In genomic region chr1:32761253-32761877, GRCh38 we compare ENCODE assay signal across 9 cellular contexts. TPM values are rescaled to one million over a fixed set of nuclear protein-coding genes. Genes with fewer than 3 reads are reported as not detected.
DNase-seq lines count a peak whose midpoint lies in the region; ATAC-seq, FAIRE-seq and TF ChIP-seq lines count a peak whose summit lies in the region.
"Had no signal": no experiment of that assay in that cellular context is flagged by ENCODE, and none has a peak within 500 bp of the region (broad histone marks: within the 10 kb centered on the region; RNA-seq: fewer than 3 reads in every experiment).

No MANE protein-coding gene starts in this region.

- H3K79me2 ChIP-seq in HCT116 (ENCODE audit: insufficient read depth, low read length): peaks cover 72% of the 10 kb centered on the region
- peaks cover 35% of the 10 kb centered on the region for H3K79me2 ChIP-seq in HepG2 (ENCODE audit: insufficient read depth, low read length)

- RAD21 ChIA-PET in HCT116 (lab: Charles Lee; ENCODE audit: low non-redundant PET in 1 of 2, low total read pairs in 2 of 2, uncharacterized antibody in 2 of 2, unreplicated experiment in 2 of 2): interaction anchor here (0.7 to 1.9 kb wide), 3 partner anchors 14 to 49 kb away, joined by 3 to 9 read pairs (median 5); no protein-coding TSS in a partner anchor

- no peaks in the 10 kb centered on the region for H4K20me1 ChIP-seq in HCT116 (ENCODE audit: insufficient read depth)
- no peaks in the 10 kb centered on the region for H4K20me1 ChIP-seq in HepG2 (ENCODE audit: insufficient read depth, low read length)

- H3K9ac ChIP-seq in HCT116 (ENCODE audit: low read length) (peak overlapping the region; percentile 76), HepG2 (ENCODE audit: insufficient read depth, low read depth, low read length) (no peak overlapping the region)

- H3K36me3 ChIP-seq in HCT116 (ENCODE audit: control insufficient read depth in 1 of 2, insufficient read depth in 2 of 2, low read length in 2 of 2): peaks cover 0 to 4% of the 10 kb centered on the region in 2 experiments; a peak in 1 of 4 replicates
- no peaks in the 10 kb centered on the region; a peak in 1 of 5 replicates for H3K36me3 ChIP-seq in HepG2 (replicated peaks in 1 of 2; ENCODE audit: control insufficient read depth in 1 of 2, insufficient read depth in 2 of 2, low read length in 2 of 2)
- no peaks in the 10 kb centered on the region for H3K36me3 ChIP-seq in upper lobe of right lung
- no peaks in the 10 kb centered on the region for H3K36me3 ChIP-seq in testis (ENCODE audit: low read depth, missing control alignments)
- H3K36me3 ChIP-seq: gastrocnemius medialis had no signal

- no peak overlapping the region for H2AFZ ChIP-seq in HCT116 (ENCODE audit: low read depth, low read length, poor library complexity, severe bottlenecking)
- no peak overlapping the region for H2AFZ ChIP-seq in HepG2 (ENCODE audit: low read length)

- H3K9me3 Mint-ChIP-seq in activated naive CD8-positive, alpha-beta T cell treated with anti-CD3 and anti-CD28 coated beads for 36 hours: no peaks in the 10 kb centered on the region

- no peaks in the 10 kb centered on the region for H3K27me3 Mint-ChIP-seq in activated naive CD8-positive, alpha-beta T cell treated with anti-CD3 and anti-CD28 coated beads for 36 hours

- H3K4me1 ChIP-seq in HCT116 (ENCODE audit: control insufficient read depth in 1 of 2, insufficient read depth in 2 of 2, low read length in 2 of 2) (peaks cover 88 to 99% of the 10 kb centered on the region in 2 experiments), HepG2 (ENCODE audit: insufficient read depth, low read length) (peaks cover 62% of the 10 kb centered on the region), upper lobe of right lung (peaks cover 42% of the 10 kb centered on the region), testis (peaks cover 38% of the 10 kb centered on the region)

- H3K9me3 ChIP-seq in HCT116 (ENCODE audit: control insufficient read depth in 1 of 2, insufficient read depth in 1 of 2, low read depth in 1 of 2, low read length in 2 of 2) (no peaks in the 10 kb centered on the region), HepG2 (ENCODE audit: low read length) (no peaks in the 10 kb centered on the region), upper lobe of right lung (no peaks in the 10 kb centered on the region), testis (no peaks in the 10 kb centered on the region)
- H3K9me3 ChIP-seq: gastrocnemius medialis had no signal

- CTCF ChIA-PET in HCT116 (lab: Charles Lee): interaction anchor here (1.1 to 2.6 kb wide), 3 partner anchors 12 to 49 kb away, joined by 3 to 20 read pairs (median 11); no protein-coding TSS in a partner anchor
- CTCF ChIA-PET in HepG2 (lab: Yijun Ruan, JAX; ENCODE audit: low intra/inter-chr PET ratio, low total read pairs): interaction anchor here (1.1 kb wide), 1 partner anchor 50 kb away, joined by 3 read pairs; no protein-coding TSS in a partner anchor

- no peak for TF ChIP-seq CTCF in HCT116 (IDR thresholded peaks at IDR 0.05 in 2 of 3, conservative IDR thresholded peaks at IDR 0.05 in 1 of 3; ENCODE audit: borderline replicate concordance in 1 of 3, insufficient read depth in 1 of 3, low read depth in 2 of 3, low read length in 2 of 3)
- no peak for TF ChIP-seq CTCF in HepG2 (CRISPR knock-in tag; IDR thresholded peaks at IDR 0.05)
- TF ChIP-seq CTCF in upper lobe of right lung (IDR thresholded peaks at IDR 0.05): no peak
- TF ChIP-seq CTCF in testis (IDR thresholded peaks at IDR 0.05): no peak

- peaks cover 20% of the 10 kb centered on the region for H3K4me1 Mint-ChIP-seq in activated naive CD8-positive, alpha-beta T cell treated with anti-CD3 and anti-CD28 coated beads for 36 hours

- H3K4me3 ChIP-seq in HCT116 (replicated peaks in 1 of 2; ENCODE audit: low read depth in 1 of 2, low read length in 2 of 2): peak overlapping the region; percentile 48 to 55
- H3K4me3 ChIP-seq in HepG2 (replicated peaks in 1 of 3; ENCODE audit: insufficient read depth in 1 of 3, low read depth in 2 of 3, low read length in 3 of 3): no peak overlapping the region
- H3K4me3 ChIP-seq in upper lobe of right lung: no peak overlapping the region
- H3K4me3 ChIP-seq in testis: no peak overlapping the region
- H3K4me3 ChIP-seq: gastrocnemius medialis had no signal

- H3K27me3 ChIP-seq in HCT116 (ENCODE audit: insufficient read depth, low read length): no peaks in the 10 kb centered on the region
- H3K27me3 ChIP-seq in HepG2 (ENCODE audit: control insufficient read depth in 1 of 2, insufficient read depth in 2 of 2, low read length in 2 of 2): no peaks in the 10 kb centered on the region
- no peaks in the 10 kb centered on the region for H3K27me3 ChIP-seq in upper lobe of right lung
- no peaks in the 10 kb centered on the region for H3K27me3 ChIP-seq in testis
- H3K27me3 ChIP-seq: gastrocnemius medialis had no signal

- WGBS in HepG2 (ENCODE audit: low lambda C conversion rate): 81% methylated on average over 10 of the region's 10 CpGs
- WGBS in testis, 2 donors: 53 to 54% methylated on average over 9 to 10 of the region's 10 CpGs

- ATAC-seq in HCT116: peak; percentile 31
- ATAC-seq in HepG2: no peak
- ATAC-seq in upper lobe of right lung: peak; percentile 5

- H3K4me2 ChIP-seq in HCT116 (ENCODE audit: low read length): peak overlapping the region; percentile 90
- 0 out of 2 replicates have a peak overlapping the region, but pooled peaks have one; percentile 77 for H3K4me2 ChIP-seq in HepG2 (ENCODE audit: low read depth, low read length)

- intact Hi-C loops in HCT116 (cut with micrococcal nuclease): loop anchor here (5.0 kb wide), 2 partner anchors 44 to 109 kb away; partner anchors contain the start of genes RBBP4 and ZBTB8OS
- intact Hi-C loops in HepG2 (cut with micrococcal nuclease; ENCODE audit: unreplicated experiment): loop anchor here (5.0 kb wide), 1 partner anchor 44 kb away; no protein-coding TSS in a partner anchor
- intact Hi-C loops in upper lobe of right lung (cut with DNase I): no loop called here
- intact Hi-C loops in testis (cut with DNase I; ENCODE audit: low total_unique reads): no loop called here

- TF ChIP-seq EP300 in HepG2 (IDR thresholded peaks at IDR 0.05; ENCODE audit: low read depth in 2 of 2, low read length in 2 of 2) (no peak), HepG2 (CRISPR knock-in tag; IDR thresholded peaks at IDR 0.05; ENCODE audit: borderline replicate concordance) (no peak)

- peak overlapping the region; percentile 49 for H3K27ac Mint-ChIP-seq in activated naive CD8-positive, alpha-beta T cell treated with anti-CD3 and anti-CD28 coated beads for 36 hours

- H3K9me2 ChIP-seq in HCT116 (ENCODE audit: insufficient read depth): no peaks in the 10 kb centered on the region

- in situ Hi-C loops in ACHN (cut with HindIII; ENCODE audit: low pct_ligation_motif_present, low pct_unique_long_range_greater_than_20kb, low sequenced_read_pairs) (no loop called here), HepG2 (cut with HindIII; ENCODE audit: extremely low pct_ligation_motif_present, low pct_unique_long_range_greater_than_20kb) (no loop called here)

- BruUV-seq in HCT116 (replicated peaks; lab: Mats Ljungman, UMichigan): no TSS peak
- no TSS peak for BruUV-seq in HepG2 (replicated peaks; lab: Mats Ljungman, UMichigan)

- TF ChIP-seq POLR2A in HCT116 (IDR thresholded peaks at IDR 0.05; ENCODE audit: borderline replicate concordance, extremely low read depth, insufficient read depth, insufficient read length) (no peak), HepG2 (IDR thresholded peaks at IDR 0.05; ENCODE audit: insufficient read depth in 1 of 2, low read depth in 2 of 2, low read length in 2 of 2) (no peak), testis (IDR thresholded peaks at IDR 0.05) (no peak)

- no peak for FAIRE-seq in HepG2 (lab: Jason Lieb, UNC)

- no peak overlapping the region for H3K4me3 Mint-ChIP-seq in activated naive CD8-positive, alpha-beta T cell treated with anti-CD3 and anti-CD28 coated beads for 36 hours

- H3K36me3 Mint-ChIP-seq in activated naive CD8-positive, alpha-beta T cell treated with anti-CD3 and anti-CD28 coated beads for 36 hours: no peaks in the 10 kb centered on the region

- TF ChIP-seq RAD21 in HCT116 (IDR thresholded peaks at IDR 0.05; ENCODE audit: low read depth): no peak
- TF ChIP-seq RAD21 in HepG2 (CRISPR knock-in tag; IDR thresholded peaks at IDR 0.05): no peak

- POLR2A ChIA-PET in HCT116 (lab: Charles Lee): interaction anchor here (0.7 to 2.7 kb wide), 4 partner anchors 12 to 1982 kb away, joined by 3 to 11 read pairs (median 4); no protein-coding TSS in a partner anchor
- POLR2A ChIA-PET in HepG2 (lab: Yijun Ruan, JAX): interaction anchor here (1.1 to 1.5 kb wide), 3 partner anchors 12 to 66 kb away, joined by 3 to 6 read pairs (median 3); a partner anchor contains a TSS

- H3K27ac ChIP-seq in HCT116 (ENCODE audit: low read depth, low read length) (peak overlapping the region; percentile 98), HepG2 (ENCODE audit: extremely low read length, insufficient read depth, low read length) (peak overlapping the region; percentile 92), upper lobe of right lung (peak overlapping the region; percentile 85), testis (no peak overlapping the region)
- H3K27ac ChIP-seq: gastrocnemius medialis had no signal

- peak; percentile 55 for DNase-seq in ACHN
- DNase-seq in HCT116 (ENCODE audit: low read depth, low spot score): peak; percentile 66
- DNase-seq in activated naive CD8-positive, alpha-beta T cell treated with anti-CD3 and anti-CD28 coated beads for 36 hours: peak; percentile 43
- DNase-seq in HepG2 (ENCODE audit: low spot score): no peak
- peak; percentile 80 for DNase-seq in upper lobe of right lung
- no peak for DNase-seq in NCI-H187 (lab: John Stamatoyannopoulos, UW)
- DNase-seq in testis: no peak
- no peak for DNase-seq in effector CD4-positive, alpha-beta T cell
- DNase-seq: gastrocnemius medialis had no signal

RNA-seq across cellular contexts. Expression of gene YARS1, which starts 55.8 kb away (rescaled TPM):
- total RNA-seq in HCT116 (2021; ENCODE audit: unreplicated experiment) (244 TPM), HepG2 (2016; rRNA removed; fragmentation: Illumina TruSeq; extraction: Trizol) (102 and 113 TPM in 2 replicates), upper lobe of right lung (111 TPM), testis (10 to 100 TPM; 79.8 to 96.6 TPM)
- polyA plus RNA-seq in HCT116 (2012): 180 and 210 TPM in 2 replicates
- 100 to 1,000 TPM; 250 to 267 TPM for total RNA-seq in activated naive CD8-positive, alpha-beta T cell treated with anti-CD3 and anti-CD28 coated beads for 36 hours
- 36.6 and 40.5 TPM in 2 replicates for total RNA-seq in HepG2 (2016; cell fraction: cytosol; rRNA removed; fragmentation: Illumina TruSeq; extraction: Trizol; ENCODE audit: low read depth)
- 96.0 and 117 TPM in 2 replicates for total RNA-seq in HepG2 (2016; cell fraction: insoluble cytoplasmic fraction; rRNA removed; fragmentation: Illumina TruSeq; extraction: Trizol)
- total RNA-seq in HepG2 (2016; cell fraction: membrane; rRNA removed; fragmentation: Illumina TruSeq; extraction: Trizol): 43.4 and 44.4 TPM in 2 replicates
- 70.7 and 78.7 TPM in 2 replicates for total RNA-seq in HepG2 (2016; cell fraction: nucleus; rRNA removed; fragmentation: Illumina TruSeq; extraction: Trizol)
- polyA plus RNA-seq in HepG2 (2011; rRNA removed) (50.1 and 52.2 TPM in 2 replicates), testis (ENCODE audit: insufficient read depth, low read depth, low replicate concordance) (110 TPM)
- polyA plus RNA-seq in HepG2 (2011; cell fraction: cytosol; rRNA removed): 32.2 and 38.5 TPM in 2 replicates
- 91.6 and 121 TPM in 2 replicates for polyA plus RNA-seq in HepG2 (2011; cell fraction: nucleus; rRNA removed)
- polyA plus RNA-seq in HepG2 (2012): 124 and 158 TPM in 2 replicates
- polyA plus RNA-seq in HepG2 (2016; cell fraction: cytosol; fragmentation: Illumina TruSeq; extraction: Trizol; ENCODE audit: low read depth): 11.8 and 14.3 TPM in 2 replicates
- 83.4 and 91.9 TPM in 2 replicates for polyA plus RNA-seq in HepG2 (2016; cell fraction: insoluble cytoplasmic fraction; fragmentation: Illumina TruSeq; extraction: Trizol; ENCODE audit: low read depth)
- 20.7 and 20.8 TPM in 2 replicates for polyA plus RNA-seq in HepG2 (2016; cell fraction: membrane; fragmentation: Illumina TruSeq; extraction: Trizol; ENCODE audit: low read depth)
- polyA plus RNA-seq in HepG2 (2016; cell fraction: nucleus; fragmentation: Illumina TruSeq; extraction: Trizol; ENCODE audit: insufficient read depth, low read depth): 117 TPM in 2 replicates
- 68.0 and 103 TPM in 2 replicates for polyA minus RNA-seq in HepG2 (2011; rRNA and poly(A)+ RNA removed; ENCODE audit: low replicate concordance)
- 43.2 and 68.7 TPM in 2 replicates for polyA minus RNA-seq in HepG2 (2011; cell fraction: cytosol; rRNA and poly(A)+ RNA removed)
- 63.1 and 101 TPM in 2 replicates for polyA minus RNA-seq in HepG2 (2011; cell fraction: nucleus; rRNA and poly(A)+ RNA removed)

RNA-seq across cellular contexts. Expression of gene S100PBP, which starts 56.1 kb away (rescaled TPM):
- total RNA-seq in HCT116 (2021; ENCODE audit: unreplicated experiment) (38.2 TPM), HepG2 (2016; rRNA removed; fragmentation: Illumina TruSeq; extraction: Trizol) (26.1 and 28.4 TPM in 2 replicates), upper lobe of right lung (34.9 TPM), testis (100 to 1,000 TPM; 120 to 133 TPM)
- polyA plus RNA-seq in HCT116 (2012): 8.9 and 15.8 TPM in 2 replicates
- total RNA-seq in activated naive CD8-positive, alpha-beta T cell treated with anti-CD3 and anti-CD28 coated beads for 36 hours: 10 to 100 TPM; 24.6 to 28.5 TPM
- total RNA-seq in HepG2 (2016; cell fraction: cytosol; rRNA removed; fragmentation: Illumina TruSeq; extraction: Trizol; ENCODE audit: low read depth): 18.1 and 18.8 TPM in 2 replicates
- total RNA-seq in HepG2 (2016; cell fraction: insoluble cytoplasmic fraction; rRNA removed; fragmentation: Illumina TruSeq; extraction: Trizol): 24.5 and 27.7 TPM in 2 replicates
- total RNA-seq in HepG2 (2016; cell fraction: membrane; rRNA removed; fragmentation: Illumina TruSeq; extraction: Trizol): 22.6 and 25.5 TPM in 2 replicates
- 24.5 and 34.9 TPM in 2 replicates for total RNA-seq in HepG2 (2016; cell fraction: nucleus; rRNA removed; fragmentation: Illumina TruSeq; extraction: Trizol)
- polyA plus RNA-seq in HepG2 (2011; rRNA removed) (17.9 and 20.4 TPM in 2 replicates), testis (ENCODE audit: insufficient read depth, low read depth, low replicate concordance) (99.7 TPM)
- polyA plus RNA-seq in HepG2 (2011; cell fraction: cytosol; rRNA removed): 6.8 and 11.2 TPM in 2 replicates
- 18.2 and 22.4 TPM in 2 replicates for polyA plus RNA-seq in HepG2 (2011; cell fraction: nucleus; rRNA removed)
- polyA plus RNA-seq in HepG2 (2012): 10.8 and 13.1 TPM in 2 replicates
- polyA plus RNA-seq in HepG2 (2016; cell fraction: cytosol; fragmentation: Illumina TruSeq; extraction: Trizol; ENCODE audit: low read depth): 4.2 and 4.7 TPM in 2 replicates
- polyA plus RNA-seq in HepG2 (2016; cell fraction: insoluble cytoplasmic fraction; fragmentation: Illumina TruSeq; extraction: Trizol; ENCODE audit: low read depth): 19.5 and 20.9 TPM in 2 replicates
- polyA plus RNA-seq in HepG2 (2016; cell fraction: membrane; fragmentation: Illumina TruSeq; extraction: Trizol; ENCODE audit: low read depth): 5.3 and 5.6 TPM in 2 replicates
- polyA plus RNA-seq in HepG2 (2016; cell fraction: nucleus; fragmentation: Illumina TruSeq; extraction: Trizol; ENCODE audit: insufficient read depth, low read depth): 49.7 and 53.4 TPM in 2 replicates
- 20.9 and 25.1 TPM in 2 replicates for polyA minus RNA-seq in HepG2 (2011; rRNA and poly(A)+ RNA removed; ENCODE audit: low replicate concordance)
- 9.6 and 12.2 TPM in 2 replicates for polyA minus RNA-seq in HepG2 (2011; cell fraction: cytosol; rRNA and poly(A)+ RNA removed)
- polyA minus RNA-seq in HepG2 (2011; cell fraction: nucleus; rRNA and poly(A)+ RNA removed): 44.3 and 47.9 TPM in 2 replicates

RNA-seq across cellular contexts. Expression of gene SYNC, which starts 58.8 kb away (rescaled TPM):
- total RNA-seq in HCT116 (2021; ENCODE audit: unreplicated experiment): 1.3 TPM
- polyA plus RNA-seq in HCT116 (2012): 0.87 and 1.5 TPM in 2 replicates
- total RNA-seq in activated naive CD8-positive, alpha-beta T cell treated with anti-CD3 and anti-CD28 coated beads for 36 hours: not detected
- 5.4 and 7.2 TPM in 2 replicates for total RNA-seq in HepG2 (2016; rRNA removed; fragmentation: Illumina TruSeq; extraction: Trizol)
- 4.9 and 5.4 TPM in 2 replicates for total RNA-seq in HepG2 (2016; cell fraction: cytosol; rRNA removed; fragmentation: Illumina TruSeq; extraction: Trizol; ENCODE audit: low read depth)
- 5.3 and 8.1 TPM in 2 replicates for total RNA-seq in HepG2 (2016; cell fraction: insoluble cytoplasmic fraction; rRNA removed; fragmentation: Illumina TruSeq; extraction: Trizol)
- total RNA-seq in HepG2 (2016; cell fraction: membrane; rRNA removed; fragmentation: Illumina TruSeq; extraction: Trizol): 9.5 and 9.8 TPM in 2 replicates
- 2.3 TPM in 2 replicates for total RNA-seq in HepG2 (2016; cell fraction: nucleus; rRNA removed; fragmentation: Illumina TruSeq; extraction: Trizol)
- polyA plus RNA-seq in HepG2 (2011; rRNA removed): 2.1 and 2.4 TPM in 2 replicates
- polyA plus RNA-seq in HepG2 (2011; cell fraction: cytosol; rRNA removed): 1.5 and 1.8 TPM in 2 replicates
- polyA plus RNA-seq in HepG2 (2011; cell fraction: nucleus; rRNA removed): 0.77 and 1.0 TPM in 2 replicates
- polyA plus RNA-seq in HepG2 (2012): 0.56 and 0.93 TPM in 2 replicates
- polyA plus RNA-seq in HepG2 (2016; cell fraction: cytosol; fragmentation: Illumina TruSeq; extraction: Trizol; ENCODE audit: low read depth): 5.2 and 6.1 TPM in 2 replicates
- polyA plus RNA-seq in HepG2 (2016; cell fraction: insoluble cytoplasmic fraction; fragmentation: Illumina TruSeq; extraction: Trizol; ENCODE audit: low read depth): 6.7 and 6.9 TPM in 2 replicates
- 7.6 and 7.9 TPM in 2 replicates for polyA plus RNA-seq in HepG2 (2016; cell fraction: membrane; fragmentation: Illumina TruSeq; extraction: Trizol; ENCODE audit: low read depth)
- polyA plus RNA-seq in HepG2 (2016; cell fraction: nucleus; fragmentation: Illumina TruSeq; extraction: Trizol; ENCODE audit: insufficient read depth, low read depth): 2.5 and 2.7 TPM in 2 replicates
- polyA minus RNA-seq in HepG2 (2011; rRNA and poly(A)+ RNA removed; ENCODE audit: low replicate concordance): 0.74 and 6.6 TPM in 2 replicates
- 1.2 and 1.5 TPM in 2 replicates for polyA minus RNA-seq in HepG2 (2011; cell fraction: cytosol; rRNA and poly(A)+ RNA removed)
- polyA minus RNA-seq in HepG2 (2011; cell fraction: nucleus; rRNA and poly(A)+ RNA removed): 1.7 and 1.9 TPM in 2 replicates
- total RNA-seq in upper lobe of right lung: 16.9 TPM
- total RNA-seq in testis: 10 to 100 TPM in 1 of 2 donors, 1 to 10 TPM in 1; 9.0 to 11.8 TPM
- polyA plus RNA-seq in testis (ENCODE audit: insufficient read depth, low read depth, low replicate concordance): 12.4 TPM

Comparison
In these comparisons a context has a peak if more than half of its experiments do, and no peak if none do; other contexts are left out.
1. DNase-seq: peak in ACHN (single experiment), HCT116 (single experiment), activated naive CD8-positive, alpha-beta T cell treated with anti-CD3 and anti-CD28 coated beads for 36 hours (single experiment) and upper lobe of right lung (single experiment); none in HepG2 (single experiment), NCI-H187 (0 of 2), testis (single experiment) and effector CD4-positive, alpha-beta T cell (single experiment).
2. H3K27ac ChIP-seq: peak in HCT116 (single experiment), HepG2 (single experiment) and upper lobe of right lung (single experiment); none in testis (0 of 2).
3. H3K4me3 ChIP-seq: peak in HCT116 (2 of 2); none in HepG2 (0 of 3), upper lobe of right lung (single experiment) and testis (0 of 2).
4. intact Hi-C loops: an anchor here in HCT116 (5.0 kb wide) and HepG2 (5.0 kb wide); none called in upper lobe of right lung and testis.